27 cellular contexts compared by ENCODE assay signal in genomic region chr2:183179156-183179555, GRCh38. TPM values are rescaled to one million over a fixed set of nuclear protein-coding genes. Genes with fewer than 3 reads are reported as not detected.
DNase-seq lines count a peak whose midpoint lies in the region; ATAC-seq and TF ChIP-seq lines count a peak whose summit lies in the region.
"Had no signal": no experiment of that assay in that cellular context is flagged by ENCODE, and none has a peak within 500 bp of the region (broad histone marks: within the 10 kb centered on the region; RNA-seq: fewer than 3 reads in every experiment).

No MANE protein-coding gene starts in this region.

- no peak overlapping the region for H2AFZ ChIP-seq in MM.1S (ENCODE audit: low read length)

- H3K9ac ChIP-seq in MM.1S (ENCODE audit: low read length), result no peak overlapping the region
- no peak overlapping the region for H3K9ac ChIP-seq in mesendoderm (ENCODE audit: low read length)
- H3K9ac ChIP-seq: BLaER1 treated with 17β-estradiol and CSF1 and Interleukin-3, amounts not matched to agents 10 nM and 100 nM had no signal

- H3K4me3 ChIP-seq in GM12865 (ENCODE audit: low read depth, low read length), result no peak overlapping the region
- no peak overlapping the region for H3K4me3 ChIP-seq in MM.1S (ENCODE audit: low read length)
- no peak overlapping the region for H3K4me3 ChIP-seq in astrocyte of the spinal cord (ENCODE audit: low read depth, low read length)
- no peak overlapping the region for H3K4me3 ChIP-seq in mesendoderm (ENCODE audit: low read length)
- H3K4me3 ChIP-seq: BLaER1 treated with 17β-estradiol and CSF1 and Interleukin-3, amounts not matched to agents 10 nM and 100 nM; body of pancreas had no signal

- H3K27me3 ChIP-seq in MM.1S (replicated peaks; ENCODE audit: insufficient read depth, low read length), result no peaks in the 10 kb centered on the region
- no peaks in the 10 kb centered on the region for H3K27me3 ChIP-seq in mesendoderm (ENCODE audit: insufficient read depth, low read length, poor library complexity)
- H3K27me3 ChIP-seq: BLaER1 treated with 17β-estradiol and CSF1 and Interleukin-3, amounts not matched to agents 10 nM and 100 nM; body of pancreas had no signal

- H3K4ac ChIP-seq in mesendoderm (ENCODE audit: low read depth, low read length), result no peak overlapping the region

- H3K36me3 ChIP-seq in MM.1S (replicated peaks; ENCODE audit: insufficient read depth, low read length) (no peaks in the 10 kb centered on the region), mesendoderm (ENCODE audit: control insufficient read depth, insufficient read depth, low read length) (peaks cover 3% of the 10 kb centered on the region)

- no peak overlapping the region for H2BK15ac ChIP-seq in mesendoderm (replicated peaks; ENCODE audit: low read depth)

- in situ Hi-C loops in astrocyte of the spinal cord (cut with HindIII; ENCODE audit: low sequenced_read_pairs), result no loop called here

- intact Hi-C loops in posterior vena cava (cut with DNase I), result no loop called here

- H3K56ac ChIP-seq in mesendoderm (ENCODE audit: low read length), result no peak overlapping the region

- no peaks in the 10 kb centered on the region for H3K79me1 ChIP-seq in mesendoderm (ENCODE audit: low read length)

- no peaks in the 10 kb centered on the region for H3K79me2 ChIP-seq in MM.1S (ENCODE audit: low read length)
- peaks cover 3% of the 10 kb centered on the region for H3K79me2 ChIP-seq in mesendoderm (ENCODE audit: control insufficient read depth, insufficient read depth, low read length)

- no peak overlapping the region for H3K27ac ChIP-seq in MM.1S (ENCODE audit: low read length)
- no peak overlapping the region for H3K27ac ChIP-seq in mesendoderm (ENCODE audit: low read depth, low read length)
- H3K27ac ChIP-seq: BLaER1 treated with 17β-estradiol and CSF1 and Interleukin-3, amounts not matched to agents 10 nM and 100 nM; body of pancreas; WERI-Rb-1 had no signal

- H2AK5ac ChIP-seq in mesendoderm (ENCODE audit: low read length), result no peak overlapping the region

- DNase-seq in GM12865 (ENCODE audit: low read depth), result peak; percentile 10
- DNase-seq in MM.1S, result peak; percentile 16
- DNase-seq in astrocyte of the spinal cord (ENCODE audit: low read depth, low spot score), result peak; percentile 42
- peak; percentile 16 for DNase-seq in mesendoderm
- DNase-seq in posterior vena cava (ENCODE audit: low spot score), result no peak
- no peak for DNase-seq in DMS153 (lab: John Stamatoyannopoulos, UW)
- DNase-seq in hepatic stellate cell (ENCODE audit: low spot score), result no peak
- DNase-seq: activated CD4-positive, alpha-beta T cell treated with anti-CD3 and anti-CD28 coated beads for 48 hours; activated effector memory CD4-positive, alpha-beta T cell treated with Interleukin-2 at 50 U/mL for 16 hours; activated naive CD8-positive, alpha-beta T cell treated with anti-CD3 and anti-CD28 coated beads, Interleukin-2, amount 10 ng/mL, durations not matched to agents 7 days and 5 days; activated T-cell treated with anti-CD3 and anti-CD28 coated beads, Interleukin-2, amount 50 U/mL, for 1 hour; body of pancreas; Caco-2; DMS79; H7; immature natural killer cell; Karpas-422; MV-4-11; NCI-H1436; NCI-H2081 treated with DMSO at 0.1 percent for 48 hours; NCI-H2227 treated with DMSO at 0.1 percent for 48 hours; substantia nigra; SW 1271; WERI-Rb-1 had no signal

- no peak overlapping the region for H3K23ac ChIP-seq in mesendoderm (ENCODE audit: low read length)

- no peaks in the 10 kb centered on the region for H4K20me1 ChIP-seq in MM.1S (ENCODE audit: insufficient read depth, low read length)
- H4K20me1 ChIP-seq: BLaER1 treated with 17β-estradiol and CSF1 and Interleukin-3, amounts not matched to agents 10 nM and 100 nM had no signal

- H4K8ac ChIP-seq in mesendoderm (ENCODE audit: low read depth, low read length), result no peak overlapping the region

- H3K4me2 ChIP-seq in MM.1S (ENCODE audit: low read depth, low read length) (no peak overlapping the region), mesendoderm (ENCODE audit: low read length) (no peak overlapping the region)

- H3K9me2 ChIP-seq in MM.1S (replicated peaks; ENCODE audit: insufficient read depth, low read length), result no peaks in the 10 kb centered on the region

- H2BK120ac ChIP-seq in mesendoderm (ENCODE audit: low read depth, low read length), result no peak overlapping the region

- no peak overlapping the region for H2BK5ac ChIP-seq in mesendoderm (ENCODE audit: low read length)

- no CpG with 5 or more reads among the region's 4 CpGs for WGBS in mesendoderm (ENCODE audit: extremely low coverage, insufficient coverage, low lambda C conversion rate)

- H3K4me1 ChIP-seq in MM.1S (ENCODE audit: low read length), result peaks cover 9% of the 10 kb centered on the region
- H3K4me1 ChIP-seq in mesendoderm (ENCODE audit: control insufficient read depth, low read depth, low read length), result no peaks in the 10 kb centered on the region
- H3K4me1 ChIP-seq: body of pancreas, Caco-2 had no signal

- no peaks in the 10 kb centered on the region for H3K9me3 ChIP-seq in MM.1S (replicated peaks; ENCODE audit: insufficient read depth, low read length)
- H3K9me3 ChIP-seq: body of pancreas had no signal

- H3K18ac ChIP-seq in mesendoderm (ENCODE audit: low read length), result no peak overlapping the region

- no peak overlapping the region for H4K5ac ChIP-seq in mesendoderm (ENCODE audit: low read length)

- no peak for ATAC-seq in GM18873 (IDR thresholded peaks at IDR 0.05; ENCODE audit: low FRiP score, unreplicated experiment)
- ATAC-seq: body of pancreas; stimulated activated effector memory CD8-positive, alpha-beta T cell treated with anti-CD3 and anti-CD28 coated beads, Interleukin-12 subunit alpha, Interleukin-12 subunit beta, amount 100 ng/mL, for 72 hours had no signal

- TF ChIP-seq CTCF in GM12865 (IDR thresholded peaks at IDR 0.05; ENCODE audit: insufficient read depth, low read depth, low read length, missing control alignments) (no peak), MM.1S (IDR thresholded peaks at IDR 0.05; ENCODE audit: low read length) (no peak), astrocyte of the spinal cord (IDR thresholded peaks at IDR 0.05; ENCODE audit: low read depth, low read length) (no peak)

- no peaks in the 10 kb centered on the region for H3F3A ChIP-seq in MM.1S (ENCODE audit: insufficient read depth, low read length)

RNA-seq across cellular contexts. Expression of gene NUP35, which starts 54.9 kb away (rescaled TPM):
- polyA plus RNA-seq in mesendoderm (2013, experiment 1 of 2), result 43.9 TPM
- polyA plus RNA-seq in mesendoderm (2013, experiment 2 of 2), result 44.0 TPM
- 10 to 100 TPM in 1 of 2 donors, 1 to 10 TPM in 1; 9.8 to 11.7 TPM for total RNA-seq in posterior vena cava

Comparison
In these comparisons a context has a peak if more than half of its experiments do, and no peak if none do; other contexts are left out.
1. DNase-seq: peak in GM12865 (single experiment), MM.1S (single experiment), astrocyte of the spinal cord (single experiment) and mesendoderm (single experiment); none in posterior vena cava (single experiment), DMS153 (single experiment) and hepatic stellate cell (single experiment).